Comparison of ENCODE assay signal across 8 cellular contexts in the genomic region with DNA sequence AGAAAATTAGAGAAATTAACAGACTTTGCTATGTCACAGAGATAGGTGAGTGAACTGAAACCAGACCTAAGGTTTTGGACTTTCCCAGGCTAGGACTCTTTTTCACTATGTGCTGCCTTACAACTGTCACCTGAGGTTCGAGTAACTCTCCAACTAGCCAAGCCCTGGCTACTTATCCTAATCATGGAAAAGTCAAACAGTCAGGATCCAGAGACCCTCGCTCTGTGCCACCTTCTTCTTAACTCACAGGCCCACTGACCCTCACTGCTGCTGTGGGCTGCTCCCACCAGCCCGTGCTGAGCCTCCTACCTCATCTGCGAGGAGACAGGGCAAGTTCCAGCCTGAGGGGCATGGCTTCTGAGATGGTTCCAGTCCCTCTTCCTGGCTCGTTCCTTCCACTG.
DNase-seq lines count a peak whose midpoint lies in the region; ATAC-seq and TF ChIP-seq lines count a peak whose summit lies in the region.

No MANE protein-coding gene starts in this region.

- peaks cover 4% of the 10 kb centered on the region; the same call in 1 of the 2 replicates for H3K4me1 ChIP-seq in SJCRH30

- H3K4me3 ChIP-seq in GM06990 (replicated peaks; ENCODE audit: low read depth, low read length) (peak overlapping the region; percentile 26; the same call in 1 of the 2 replicates), SJCRH30 (no peak overlapping the region)

- H3K36me3 ChIP-seq in GM06990 (ENCODE audit: control insufficient read depth, insufficient read depth, low read length): peaks cover 13% of the 10 kb centered on the region
- no peaks in the 10 kb centered on the region for H3K36me3 ChIP-seq in SJCRH30

- H3K27me3 ChIP-seq in GM06990 (replicated peaks; ENCODE audit: control insufficient read depth, insufficient read depth, low read length): no peaks in the 10 kb centered on the region
- no peaks in the 10 kb centered on the region for H3K27me3 ChIP-seq in SJCRH30

- intact Hi-C loops in activated T-helper 2 cell treated with anti-CD3 and anti-CD28 coated beads, Interferon-gamma antibody, Interleukin-2, Interleukin-4, amounts not matched to agents 10 μg/mL and 5 μg/mL and 100 μg/mL, durations not matched to agents 14 hours and 24 hours and 36 hours (cut with micrococcal nuclease): no loop called here

- DNase-seq in GM06990 (ENCODE audit: extremely low read depth, insufficient read length) (peak; percentile 28), SJCRH30 (no peak), SKM-1 treated with dmso at 0.1 percent for 144 hours (lab: John Stamatoyannopoulos, UW; ENCODE audit: unreplicated experiment) (no peak), retina (no peak)
- no peak for DNase-seq in activated T-helper 2 cell treated with anti-CD3 and anti-CD28 coated beads, Interferon-gamma antibody, Interleukin-2, Interleukin-4, amounts not matched to agents 10 μg/mL and 5 μg/mL and 100 μg/mL, durations not matched to agents 14 hours and 24 hours and 36 hours (ENCODE audit: low spot score)
- DNase-seq in natural killer cell treated with Interleukin-12 subunit alpha and Interleukin-12 subunit beta and Interleukin-15 and Interleukin-18, amount 100 ng/mL, for 72 hours (ENCODE audit: low spot score): no peak
- no peak for DNase-seq in stimulated activated CD8-positive, alpha-beta memory T cell treated with anti-CD3 and anti-CD28 coated beads, Interleukin-4, amount 100 ng/mL, for 48 hours

- no peaks in the 10 kb centered on the region for H3K9me3 Mint-ChIP-seq in activated T-helper 2 cell treated with anti-CD3 and anti-CD28 coated beads, Interferon-gamma antibody, Interleukin-2, Interleukin-4, amounts not matched to agents 10 μg/mL and 5 μg/mL and 100 μg/mL, durations not matched to agents 14 hours and 24 hours and 36 hours
- H3K9me3 Mint-ChIP-seq in natural killer cell treated with Interleukin-12 subunit alpha and Interleukin-12 subunit beta and Interleukin-15 and Interleukin-18, amount 100 ng/mL, for 72 hours: no peaks in the 10 kb centered on the region

- no peak overlapping the region for H3K27ac ChIP-seq in SJCRH30

- H3K4me1 Mint-ChIP-seq in activated T-helper 2 cell treated with anti-CD3 and anti-CD28 coated beads, Interferon-gamma antibody, Interleukin-2, Interleukin-4, amounts not matched to agents 10 μg/mL and 5 μg/mL and 100 μg/mL, durations not matched to agents 14 hours and 24 hours and 36 hours (ENCODE audit: low read depth): peaks cover 71% of the 10 kb centered on the region
- peaks cover 65 to 77% of the 10 kb centered on the region in 2 donors for H3K4me1 Mint-ChIP-seq in natural killer cell treated with Interleukin-12 subunit alpha and Interleukin-12 subunit beta and Interleukin-15 and Interleukin-18, amount 100 ng/mL, for 72 hours (ENCODE audit: low read depth in 2 of 2)

- TF ChIP-seq CTCF in GM06990 (IDR thresholded peaks at IDR 0.05; ENCODE audit: insufficient read depth, low read length, poor library complexity, severe bottlenecking): no peak

- H3K27ac Mint-ChIP-seq in activated T-helper 2 cell treated with anti-CD3 and anti-CD28 coated beads, Interferon-gamma antibody, Interleukin-2, Interleukin-4, amounts not matched to agents 10 μg/mL and 5 μg/mL and 100 μg/mL, durations not matched to agents 14 hours and 24 hours and 36 hours: peak overlapping the region; percentile 81
- peak overlapping the region; percentile 82 to 90 for H3K27ac Mint-ChIP-seq in natural killer cell treated with Interleukin-12 subunit alpha and Interleukin-12 subunit beta and Interleukin-15 and Interleukin-18, amount 100 ng/mL, for 72 hours

- H3K27me3 Mint-ChIP-seq in activated T-helper 2 cell treated with anti-CD3 and anti-CD28 coated beads, Interferon-gamma antibody, Interleukin-2, Interleukin-4, amounts not matched to agents 10 μg/mL and 5 μg/mL and 100 μg/mL, durations not matched to agents 14 hours and 24 hours and 36 hours (ENCODE audit: low read depth): no peaks in the 10 kb centered on the region
- H3K27me3 Mint-ChIP-seq in natural killer cell treated with Interleukin-12 subunit alpha and Interleukin-12 subunit beta and Interleukin-15 and Interleukin-18, amount 100 ng/mL, for 72 hours: no peaks in the 10 kb centered on the region

- peak; percentile 43 for ATAC-seq in HG02610 (IDR thresholded peaks at IDR 0.05; ENCODE audit: unreplicated experiment)
- no peak for ATAC-seq in natural killer cell treated with Interleukin-12 subunit alpha and Interleukin-12 subunit beta and Interleukin-15 and Interleukin-18, amount 100 ng/mL, for 72 hours

- H3K4me3 Mint-ChIP-seq in activated T-helper 2 cell treated with anti-CD3 and anti-CD28 coated beads, Interferon-gamma antibody, Interleukin-2, Interleukin-4, amounts not matched to agents 10 μg/mL and 5 μg/mL and 100 μg/mL, durations not matched to agents 14 hours and 24 hours and 36 hours (ENCODE audit: low read depth): peak overlapping the region; percentile 44
- peak overlapping the region; percentile 53 for H3K4me3 Mint-ChIP-seq in natural killer cell treated with Interleukin-12 subunit alpha and Interleukin-12 subunit beta and Interleukin-15 and Interleukin-18, amount 100 ng/mL, for 72 hours

- peaks cover 76% of the 10 kb centered on the region for H3K36me3 Mint-ChIP-seq in activated T-helper 2 cell treated with anti-CD3 and anti-CD28 coated beads, Interferon-gamma antibody, Interleukin-2, Interleukin-4, amounts not matched to agents 10 μg/mL and 5 μg/mL and 100 μg/mL, durations not matched to agents 14 hours and 24 hours and 36 hours (ENCODE audit: low read depth)
- peaks cover 59% of the 10 kb centered on the region for H3K36me3 Mint-ChIP-seq in natural killer cell treated with Interleukin-12 subunit alpha and Interleukin-12 subunit beta and Interleukin-15 and Interleukin-18, amount 100 ng/mL, for 72 hours

- H3K9me3 ChIP-seq in SJCRH30 (replicated peaks): no peaks in the 10 kb centered on the region
